ENCODE assay signal across 9 cellular contexts in genomic region chr9:123996731-123997421, GRCh38. TPM values are rescaled to one million over a fixed set of nuclear protein-coding genes. Genes with fewer than 3 reads are reported as not detected.
DNase-seq lines count a peak whose midpoint lies in the region; ATAC-seq and TF ChIP-seq lines count a peak whose summit lies in the region.
"Had no signal": no experiment of that assay in that cellular context is flagged by ENCODE, and none has a peak within 500 bp of the region (broad histone marks: within the 10 kb centered on the region; RNA-seq: fewer than 3 reads in every experiment).

No MANE protein-coding gene starts in this region.

- H3K9me3 ChIP-seq in MM.1S (replicated peaks; ENCODE audit: insufficient read depth, low read length) (no peaks in the 10 kb centered on the region), gastroesophageal sphincter (no peaks in the 10 kb centered on the region), ovary (peaks cover 0 to 5% of the 10 kb centered on the region in 2 donors)

- H3F3A ChIP-seq in MM.1S (ENCODE audit: insufficient read depth, low read length) = peaks cover 14% of the 10 kb centered on the region

- H3K9me2 ChIP-seq in MM.1S (replicated peaks; ENCODE audit: insufficient read depth, low read length) = no peaks in the 10 kb centered on the region

- peak; percentile 37 to 54 for DNase-seq in activated CD4-positive, alpha-beta T cell treated with anti-CD3 and anti-CD28 coated beads for 24 hours (ENCODE audit: low read depth in 2 of 2)
- DNase-seq in activated CD4-positive, alpha-beta T cell treated with anti-CD3 and anti-CD28 coated beads, Interleukin-2, amount 50 U/mL, for 4 hours = no peak
- DNase-seq in MM.1S = peak; percentile 75
- peak; percentile 38 for DNase-seq in fibroblast of pulmonary artery (ENCODE audit: low read depth)
- DNase-seq in stimulated activated CD8-positive, alpha-beta memory T cell treated with anti-CD3 and anti-CD28 coated beads, Interleukin-4, amount 100 ng/mL, for 24 hours (ENCODE audit: low read depth) = peak; percentile 35
- DNase-seq in Calu3 = no peak
- no peak for DNase-seq in ovary

- 6 to 7% methylated on average over 12 of the region's 23 CpGs for WGBS in gastroesophageal sphincter (ENCODE audit: low coverage in 1 of 2), 2 donors
- WGBS in ovary, 3 donors = 10 to 12% (median 12%) methylated on average over 23 of the region's 23 CpGs

- TF ChIP-seq POLR2A in gastroesophageal sphincter (IDR thresholded peaks at IDR 0.05) = no peak
- TF ChIP-seq POLR2A in ovary (IDR thresholded peaks at IDR 0.05) = no peak

- H3K27ac ChIP-seq in MM.1S (ENCODE audit: low read length) (peak overlapping the region; percentile 65; the same call in 1 of the 2 replicates), gastroesophageal sphincter (no peak overlapping the region), ovary (no peak overlapping the region)

- H3K4me3 ChIP-seq in MM.1S (ENCODE audit: low read length) (peak overlapping the region; percentile 33), fibroblast of pulmonary artery (replicated peaks; ENCODE audit: low read depth, low read length) (no peak overlapping the region), gastroesophageal sphincter (no peak overlapping the region), ovary (no peak overlapping the region)

- peak overlapping the region; percentile 79 for H3K4me2 ChIP-seq in MM.1S (ENCODE audit: low read depth, low read length)

- no peaks in the 10 kb centered on the region for H3K36me3 Mint-ChIP-seq in Calu3 (ENCODE audit: insufficient read depth, unreplicated experiment)

- TF ChIP-seq CTCF in MM.1S (IDR thresholded peaks at IDR 0.05; ENCODE audit: low read length) = peak; percentile 9; the same call in 1 of the 2 replicates
- TF ChIP-seq CTCF in fibroblast of pulmonary artery (IDR thresholded peaks at IDR 0.05; ENCODE audit: low read length, missing control alignments) = no peak
- TF ChIP-seq CTCF in Calu3 (IDR thresholded peaks at IDR 0.05; ENCODE audit: unreplicated experiment) = no peak
- TF ChIP-seq CTCF in gastroesophageal sphincter (IDR thresholded peaks at IDR 0.05) = no peak
- no peak for TF ChIP-seq CTCF in ovary (IDR thresholded peaks at IDR 0.05)

- no peaks in the 10 kb centered on the region for H3K79me2 ChIP-seq in MM.1S (ENCODE audit: low read length)

- peak overlapping the region; percentile 81 for H2AFZ ChIP-seq in MM.1S (ENCODE audit: low read length)

- H3K4me1 Mint-ChIP-seq in Calu3 (ENCODE audit: low read depth, unreplicated experiment) = peaks cover 25% of the 10 kb centered on the region

- intact Hi-C loops in Calu3 (cut with micrococcal nuclease; ENCODE audit: unreplicated experiment) (no loop called here), ovary (cut with DNase I) (loop anchor here in 1 of 4 donors (2.0 kb wide), 1 partner anchor 18 kb away; no protein-coding TSS in a partner anchor)

- H3K4me1 ChIP-seq in MM.1S (ENCODE audit: low read length) (peaks cover 23% of the 10 kb centered on the region), gastroesophageal sphincter (peaks cover 0 to 48% (median 16%) of the 10 kb centered on the region in 3 donors), ovary (ENCODE audit: insufficient read depth) (peaks cover 2% of the 10 kb centered on the region)

- H3K9me3 Mint-ChIP-seq in Calu3 (ENCODE audit: low read depth, unreplicated experiment) = no peaks in the 10 kb centered on the region

- no TSS peak for BruUV-seq in Calu3 (replicated peaks; lab: Mats Ljungman, UMichigan)

- no peaks in the 10 kb centered on the region for H4K20me1 ChIP-seq in MM.1S (ENCODE audit: insufficient read depth, low read length)

- TF ChIP-seq EP300 in gastroesophageal sphincter (IDR thresholded peaks at IDR 0.05) = no peak
- TF ChIP-seq EP300 in ovary (IDR thresholded peaks at IDR 0.05) = no peak

- H3K36me3 ChIP-seq in MM.1S (replicated peaks; ENCODE audit: insufficient read depth, low read length) = no peaks in the 10 kb centered on the region
- no peaks in the 10 kb centered on the region for H3K36me3 ChIP-seq in gastroesophageal sphincter
- no peaks in the 10 kb centered on the region for H3K36me3 ChIP-seq in ovary

- peaks cover 88% of the 10 kb centered on the region for H3K27me3 Mint-ChIP-seq in Calu3 (ENCODE audit: unreplicated experiment)

- no peak for ATAC-seq in gastroesophageal sphincter

- H3K27me3 ChIP-seq in MM.1S (replicated peaks; ENCODE audit: insufficient read depth, low read length) (peaks cover 41% of the 10 kb centered on the region), gastroesophageal sphincter (peaks cover 83% of the 10 kb centered on the region), ovary (peaks cover 12% of the 10 kb centered on the region)

- CTCF ChIA-PET in Calu3 (lab: Charles Lee) = interaction anchor here (1.1 kb wide), 1 partner anchor 23 kb away, joined by 3 read pairs; no protein-coding TSS in a partner anchor

- no peak overlapping the region for H3K27ac Mint-ChIP-seq in Calu3 (ENCODE audit: unreplicated experiment)

- H3K9ac ChIP-seq in MM.1S (ENCODE audit: low read length) = peak overlapping the region; percentile 4; the same call in 1 of the 2 replicates

- no peak overlapping the region for H3K4me3 Mint-ChIP-seq in Calu3 (ENCODE audit: low read depth, unreplicated experiment)

RNA-seq across cellular contexts. Expression of gene LHX2, which starts 14.7 kb away (rescaled TPM):
- total RNA-seq in Calu3 (2022) (not detected in 2 replicates), gastroesophageal sphincter (not detected), ovary (10 to 100 TPM in 1 of 7 donors, under 1 TPM in 2, not detected in 4; 0.10 to 17.0 (median 0.87) TPM)
- under 1 TPM in 1 of 2 donors, not detected in 1; 0.11 TPM for polyA plus RNA-seq in ovary
- polyA plus RNA-seq: AG04450 had no signal

Comparison
In these comparisons a context has a peak if more than half of its experiments do, and no peak if none do; other contexts are left out.
1. DNase-seq: peak in activated CD4-positive, alpha-beta T cell treated with anti-CD3 and anti-CD28 coated beads for 24 hours (2 of 2), MM.1S (single experiment), fibroblast of pulmonary artery (single experiment) and stimulated activated CD8-positive, alpha-beta memory T cell treated with anti-CD3 and anti-CD28 coated beads, Interleukin-4, amount 100 ng/mL, for 24 hours (single experiment); none in activated CD4-positive, alpha-beta T cell treated with anti-CD3 and anti-CD28 coated beads, Interleukin-2, amount 50 U/mL, for 4 hours (0 of 2), Calu3 (single experiment) and ovary (0 of 5).